ENCODE assay signal across 1 cellular context in genomic region chr3:57062119-57062631, GRCh38.
TF ChIP-seq lines count a peak whose summit lies in the region.

No MANE protein-coding gene starts in this region.

TF ChIP-seq in GM23338, 12 proteins besides CTCF, POLR2A, EP300 and RAD21 (continued from another document):
- no peak for TF ChIP-seq REST (IDR thresholded peaks at IDR 0.05; ENCODE audit: unreplicated experiment)
- TF ChIP-seq STAT1 (IDR thresholded peaks at IDR 0.05; ENCODE audit: unreplicated experiment) = no peak
- no peak for TF ChIP-seq NANOG (IDR thresholded peaks at IDR 0.05; ENCODE audit: borderline replicate concordance)
- no peak for TF ChIP-seq EZH2 (IDR thresholded peaks at IDR 0.05; ENCODE audit: low read depth, unreplicated experiment)
- TF ChIP-seq, protein P1, sequence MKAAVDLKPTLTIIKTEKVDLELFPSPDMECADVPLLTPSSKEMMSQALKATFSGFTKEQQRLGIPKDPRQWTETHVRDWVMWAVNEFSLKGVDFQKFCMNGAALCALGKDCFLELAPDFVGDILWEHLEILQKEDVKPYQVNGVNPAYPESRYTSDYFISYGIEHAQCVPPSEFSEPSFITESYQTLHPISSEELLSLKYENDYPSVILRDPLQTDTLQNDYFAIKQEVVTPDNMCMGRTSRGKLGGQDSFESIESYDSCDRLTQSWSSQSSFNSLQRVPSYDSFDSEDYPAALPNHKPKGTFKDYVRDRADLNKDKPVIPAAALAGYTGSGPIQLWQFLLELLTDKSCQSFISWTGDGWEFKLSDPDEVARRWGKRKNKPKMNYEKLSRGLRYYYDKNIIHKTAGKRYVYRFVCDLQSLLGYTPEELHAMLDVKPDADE (IDR thresholded peaks at IDR 0.05) = no peak
- no peak for TF ChIP-seq POLR2AphosphoS5 (IDR thresholded peaks at IDR 0.05; ENCODE audit: low read depth)
